In the genomic region with DNA sequence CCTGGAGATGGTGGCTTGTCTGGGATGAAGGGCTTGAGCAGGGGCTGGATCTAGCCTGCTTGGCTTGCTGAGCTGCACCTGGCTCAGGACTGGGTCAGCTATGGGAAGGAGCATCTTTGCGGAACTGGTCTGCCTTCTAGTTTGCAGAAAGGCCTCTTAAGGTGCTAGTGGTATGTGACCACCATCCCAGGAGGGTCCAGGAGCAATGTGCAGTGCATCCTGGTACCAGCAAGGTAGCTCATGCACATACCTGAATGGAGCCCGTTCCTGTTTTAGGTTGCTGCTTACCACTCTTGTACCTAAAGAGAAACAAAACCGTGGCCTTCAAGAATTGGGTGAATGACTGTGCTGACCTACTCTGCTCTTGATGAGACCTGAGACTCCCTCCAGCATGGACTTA, we compare ENCODE assay signal across 22 cellular contexts.
DNase-seq lines count a peak whose midpoint lies in the region; ATAC-seq and TF ChIP-seq lines count a peak whose summit lies in the region.
"Had no signal": no experiment of that assay in that cellular context is flagged by ENCODE, and none has a peak within 500 bp of the region (broad histone marks: within the 10 kb centered on the region; RNA-seq: fewer than 3 reads in every experiment).

No MANE protein-coding gene starts in this region.

- in situ Hi-C loops in GM23248 (cut with MboI) (no loop called here), brain microvascular endothelial cell (cut with HindIII; ENCODE audit: low pct_ligation_motif_present, low sequenced_read_pairs) (no loop called here)

- WGBS in GM23248 (ENCODE audit: low coverage in 1 of 2, low lambda C conversion rate in 2 of 2, missing lambda C conversion rate in 2 of 2), 2 experiments: 94 to 97% methylated on average over 3 of the region's 3 CpGs
- no CpG with 5 or more reads among the region's 3 CpGs for WGBS in right lobe of liver (ENCODE audit: insufficient coverage, low coverage, low lambda C conversion rate, missing lambda C conversion rate)
- 92% methylated on average over 3 of the region's 3 CpGs for WGBS in smooth muscle cell (ENCODE audit: low lambda C conversion rate)

- TF ChIP-seq CTCF in brain microvascular endothelial cell (IDR thresholded peaks at IDR 0.05; ENCODE audit: low read depth, low read length, missing control alignments) (no peak), right lobe of liver (IDR thresholded peaks at IDR 0.05) (no peak), smooth muscle cell (IDR thresholded peaks at IDR 0.05; ENCODE audit: borderline replicate concordance, insufficient read depth, poor library complexity, severe bottlenecking) (no peak)

- H3K9me3 ChIP-seq in GM23248 (ENCODE audit: low read depth) (no peaks in the 10 kb centered on the region), right lobe of liver (no peaks in the 10 kb centered on the region), smooth muscle cell (replicated peaks; ENCODE audit: low read depth) (no peaks in the 10 kb centered on the region)
- H3K9me3 ChIP-seq: left lung, testis had no signal

- H3K9ac ChIP-seq in GM23248 (no peak overlapping the region), smooth muscle cell (ENCODE audit: low read depth) (no peak overlapping the region)

- no peaks in the 10 kb centered on the region for H3K79me2 ChIP-seq in GM23248 (ENCODE audit: insufficient read depth)
- no peaks in the 10 kb centered on the region for H3K79me2 ChIP-seq in smooth muscle cell (ENCODE audit: low read depth)

- H3K27me3 ChIP-seq in GM23248 (replicated peaks; ENCODE audit: insufficient read depth): no peaks in the 10 kb centered on the region
- H3K27me3 ChIP-seq in brain microvascular endothelial cell (replicated peaks): no peaks in the 10 kb centered on the region
- no peaks in the 10 kb centered on the region for H3K27me3 ChIP-seq in right lobe of liver
- H3K27me3 ChIP-seq in smooth muscle cell (ENCODE audit: low read depth): no peaks in the 10 kb centered on the region
- H3K27me3 ChIP-seq: left lung, testis had no signal

- DNase-seq in GM23248: no peak
- DNase-seq in brain microvascular endothelial cell: no peak
- no peak for DNase-seq in right lobe of liver
- no peak for DNase-seq in smooth muscle cell (lab: John Stamatoyannopoulos, UW; ENCODE audit: unreplicated experiment)
- DNase-seq in activated T-cell treated with anti-CD3 and anti-CD28 coated beads, Interleukin-2, amount 50 U/mL, for 4 hours: no peak
- no peak for DNase-seq in NCI-H2171 treated with DMSO at 0.1 percent for 48 hours (lab: John Stamatoyannopoulos, UW)
- no peak for DNase-seq in NCI-H2227 (lab: John Stamatoyannopoulos, UW; ENCODE audit: unreplicated experiment)
- no peak for DNase-seq in effector CD4-positive, alpha-beta T cell
- DNase-seq: ACHN; activated CD4-positive, alpha-beta memory T cell treated with anti-CD3 and anti-CD28 coated beads for 36 hours; activated T-cell treated with anti-CD3 and anti-CD28 coated beads, Interleukin-2, amount 50 U/mL, for 24 hours; CD4-positive, alpha-beta T cell; DMS79; left lung; naive B cell; NCI-H1436 treated with DMSO at 0.1 percent for 48 hours; NCI-H2227 treated with DMSO at 0.1 percent for 48 hours; NK-92 treated with Interleukin-12 subunit alpha and Interleukin-12 subunit beta, amount 100 ng/mL, for 24 hours; T-helper 17 cell; testis had no signal

- no peaks in the 10 kb centered on the region for H3K9me3 Mint-ChIP-seq in activated T-cell treated with anti-CD3 and anti-CD28 coated beads, Interleukin-2, amount 50 U/mL, for 4 hours
- H3K9me3 Mint-ChIP-seq: activated CD4-positive, alpha-beta memory T cell treated with anti-CD3 and anti-CD28 coated beads for 36 hours; activated naive CD4-positive, alpha-beta T cell treated with anti-CD3 and anti-CD28 coated beads, Interleukin-2, amount 50 U/mL, for 72 hours; activated T-cell treated with anti-CD3 and anti-CD28 coated beads, Interleukin-2, amount 50 U/mL, for 24 hours; CD4-positive, alpha-beta T cell; GM23338; naive B cell had no signal

- TF ChIP-seq POLR2A in right lobe of liver (IDR thresholded peaks at IDR 0.05): no peak

- H3K9me2 ChIP-seq in GM23248 (ENCODE audit: insufficient read depth): no peaks in the 10 kb centered on the region

- peaks cover 19% of the 10 kb centered on the region for H3K4me1 ChIP-seq in GM23248 (ENCODE audit: insufficient read depth)
- peaks cover 0 to 13% (median 0%) of the 10 kb centered on the region in 4 donors for H3K4me1 ChIP-seq in right lobe of liver
- peaks cover 12% of the 10 kb centered on the region for H3K4me1 ChIP-seq in smooth muscle cell (ENCODE audit: low read depth)

- H3K27me3 Mint-ChIP-seq in activated T-cell treated with anti-CD3 and anti-CD28 coated beads, Interleukin-2, amount 50 U/mL, for 4 hours (ENCODE audit: low read depth): no peaks in the 10 kb centered on the region
- H3K27me3 Mint-ChIP-seq: activated CD4-positive, alpha-beta memory T cell treated with anti-CD3 and anti-CD28 coated beads for 36 hours; activated T-cell treated with anti-CD3 and anti-CD28 coated beads, Interleukin-2, amount 50 U/mL, for 24 hours; CD4-positive, alpha-beta T cell; T-helper 17 cell had no signal

- H2AFZ ChIP-seq in GM23248: no peak overlapping the region
- H2AFZ ChIP-seq in smooth muscle cell (ENCODE audit: low read depth): no peak overlapping the region
- H2AFZ ChIP-seq: GM23338 had no signal

- intact Hi-C loops in right lobe of liver (cut with DNase I): no loop called here

- H3K36me3 ChIP-seq in GM23248 (ENCODE audit: low read depth): no peaks in the 10 kb centered on the region
- no peaks in the 10 kb centered on the region for H3K36me3 ChIP-seq in brain microvascular endothelial cell (replicated peaks)
- H3K36me3 ChIP-seq in right lobe of liver: no peaks in the 10 kb centered on the region
- no peaks in the 10 kb centered on the region for H3K36me3 ChIP-seq in smooth muscle cell (ENCODE audit: low read depth)
- H3K36me3 ChIP-seq: left lung had no signal

- H4K20me1 ChIP-seq in GM23248 (ENCODE audit: insufficient read depth) (no peaks in the 10 kb centered on the region), smooth muscle cell (ENCODE audit: low read depth) (no peaks in the 10 kb centered on the region)

- H3K36me3 Mint-ChIP-seq in activated T-cell treated with anti-CD3 and anti-CD28 coated beads, Interleukin-2, amount 50 U/mL, for 4 hours (ENCODE audit: insufficient read depth): no peaks in the 10 kb centered on the region
- H3K36me3 Mint-ChIP-seq: activated CD4-positive, alpha-beta memory T cell treated with anti-CD3 and anti-CD28 coated beads for 36 hours; activated naive CD4-positive, alpha-beta T cell treated with anti-CD3 and anti-CD28 coated beads, Interleukin-2, amount 50 U/mL, for 72 hours had no signal

- H3K4me1 Mint-ChIP-seq in activated T-cell treated with anti-CD3 and anti-CD28 coated beads, Interleukin-2, amount 50 U/mL, for 4 hours (ENCODE audit: low read depth): peaks cover 8% of the 10 kb centered on the region

- no peak overlapping the region for H3K27ac ChIP-seq in GM23248
- H3K27ac ChIP-seq in brain microvascular endothelial cell: peak overlapping the region; percentile 18
- peak overlapping the region; percentile 41 to 48 (median 48) for H3K27ac ChIP-seq in right lobe of liver
- peak overlapping the region; percentile 80 for H3K27ac ChIP-seq in smooth muscle cell (ENCODE audit: low read depth)
- H3K27ac ChIP-seq: testis had no signal

- H3F3A ChIP-seq in GM23248 (ENCODE audit: insufficient read depth) (no peaks in the 10 kb centered on the region), smooth muscle cell (ENCODE audit: low read depth) (peaks cover 3% of the 10 kb centered on the region)

- no peak overlapping the region for H3K4me3 Mint-ChIP-seq in activated T-cell treated with anti-CD3 and anti-CD28 coated beads, Interleukin-2, amount 50 U/mL, for 4 hours
- H3K4me3 Mint-ChIP-seq: activated CD4-positive, alpha-beta memory T cell treated with anti-CD3 and anti-CD28 coated beads for 36 hours; activated T-cell treated with anti-CD3 and anti-CD28 coated beads, Interleukin-2, amount 50 U/mL, for 24 hours; CD4-positive, alpha-beta T cell; GM23338; naive B cell; T-helper 17 cell had no signal

- no peak for ATAC-seq in right lobe of liver
- ATAC-seq in activated T-cell treated with anti-CD3 and anti-CD28 coated beads, Interleukin-2, amount 50 U/mL, for 4 hours: no peak
- ATAC-seq: activated naive CD4-positive, alpha-beta T cell treated with anti-CD3 and anti-CD28 coated beads, Interleukin-2, amount 50 U/mL, for 72 hours; GM23338; T-helper 17 cell had no signal

- peak overlapping the region; percentile 27 for H3K4me2 ChIP-seq in GM23248 (ENCODE audit: unreplicated experiment)
- H3K4me2 ChIP-seq in smooth muscle cell: peak overlapping the region; percentile 66
- H3K4me2 ChIP-seq: GM23338 had no signal

- H3K4me3 ChIP-seq in GM23248: peak overlapping the region; percentile 41; the same call in 1 of the 2 replicates
- H3K4me3 ChIP-seq in brain microvascular endothelial cell (ENCODE audit: low read depth, low read length): no peak overlapping the region
- H3K4me3 ChIP-seq in right lobe of liver: no peak overlapping the region
- H3K4me3 ChIP-seq in smooth muscle cell: no peak overlapping the region
- H3K4me3 ChIP-seq: GM23338, left lung, testis had no signal
